Comparison of ENCODE assay signal across 10 cellular contexts in genomic region chr18:11309172-11309571, GRCh38.
A peak's percentile ranks its signal among the peaks of the same experiment; 100 is the strongest.
DNase-seq lines count a peak whose midpoint lies in the region; ATAC-seq and TF ChIP-seq lines count a peak whose summit lies in the region.
"Had no signal": no experiment of that assay in that cellular context is flagged by ENCODE, and none has a peak within 500 bp of the region (broad histone marks: within the 10 kb centered on the region; RNA-seq: fewer than 3 reads in every experiment).

No MANE protein-coding gene starts in this region.

- no peak overlapping the region for H2BK15ac ChIP-seq in mesendoderm (replicated peaks; ENCODE audit: low read depth)

- TF ChIP-seq CTCF in GM12865 (IDR thresholded peaks at IDR 0.05; ENCODE audit: insufficient read depth, low read depth, low read length, missing control alignments) (peak; percentile 41), WERI-Rb-1 (IDR thresholded peaks at IDR 0.05; ENCODE audit: low read depth, low read length) (no peak; the same call in 1 of the 2 replicates)

- no CpG with 5 or more reads among the region's 3 CpGs for WGBS in mesendoderm (ENCODE audit: extremely low coverage, insufficient coverage, low lambda C conversion rate)

- H3K79me1 ChIP-seq in mesendoderm (ENCODE audit: low read length), result no peaks in the 10 kb centered on the region

- peak; percentile 72 for DNase-seq in GM12865 (ENCODE audit: low read depth)
- DNase-seq in KBM-7, result peak; percentile 3
- peak; percentile 23 for DNase-seq in WERI-Rb-1
- peak; percentile 61 for DNase-seq in mesendoderm
- no peak for DNase-seq in NCI-H1694 (lab: John Stamatoyannopoulos, UW)
- no peak for DNase-seq in COLO829 (ENCODE audit: low spot score)
- DNase-seq: NCI-H446; stimulated activated CD4-positive, alpha-beta T cell treated with anti-CD3 and anti-CD28 coated beads, Interleukin-4, amount 100 ng/mL, for 24 hours; tibial artery had no signal

- no peaks in the 10 kb centered on the region for H3K9me3 ChIP-seq in WERI-Rb-1 (ENCODE audit: severe bottlenecking)
- H3K9me3 ChIP-seq: tibial artery had no signal

- no peak overlapping the region for H3K9ac ChIP-seq in mesendoderm (ENCODE audit: low read length)

- H3K27ac ChIP-seq in WERI-Rb-1, result no peak overlapping the region
- H3K27ac ChIP-seq in mesendoderm (ENCODE audit: low read depth, low read length), result no peak overlapping the region
- H3K27ac ChIP-seq: tibial artery had no signal

- no peak overlapping the region for H2AK5ac ChIP-seq in mesendoderm (ENCODE audit: low read length)

- in situ Hi-C loops in KBM-7 (cut with MboI; ENCODE audit: low pct_unique_long_range_greater_than_20kb, low sequenced_read_pairs), result no loop called here

- H3K4me2 ChIP-seq in mesendoderm (ENCODE audit: low read length), result no peak overlapping the region

- H4K5ac ChIP-seq in mesendoderm (ENCODE audit: low read length), result no peak overlapping the region

- no peaks in the 10 kb centered on the region for H3K4me1 ChIP-seq in mesendoderm (ENCODE audit: control insufficient read depth, low read depth, low read length)
- H3K4me1 ChIP-seq: tibial artery had no signal

- no peak overlapping the region for H3K4ac ChIP-seq in mesendoderm (ENCODE audit: low read depth, low read length)

- H3K36me3 ChIP-seq in WERI-Rb-1, result no peaks in the 10 kb centered on the region
- H3K36me3 ChIP-seq in mesendoderm (ENCODE audit: control insufficient read depth, insufficient read depth, low read length), result no peaks in the 10 kb centered on the region
- H3K36me3 ChIP-seq: tibial artery had no signal

- H3K27me3 ChIP-seq in WERI-Rb-1 (ENCODE audit: insufficient read depth, low read depth, severe bottlenecking) (peaks cover 10% of the 10 kb centered on the region), mesendoderm (ENCODE audit: insufficient read depth, low read length, poor library complexity) (no peaks in the 10 kb centered on the region)
- H3K27me3 ChIP-seq: tibial artery had no signal

- H3K4me3 ChIP-seq in GM12865 (ENCODE audit: low read depth, low read length) (no peak overlapping the region), WERI-Rb-1 (ENCODE audit: low read depth, low read length) (no peak overlapping the region), mesendoderm (ENCODE audit: low read length) (no peak overlapping the region)
- H3K4me3 ChIP-seq: tibial artery had no signal

- no peak for ATAC-seq in GM18502 (IDR thresholded peaks at IDR 0.05; ENCODE audit: poor library complexity, unreplicated experiment)

- no peaks in the 10 kb centered on the region for H3K79me2 ChIP-seq in mesendoderm (ENCODE audit: control insufficient read depth, insufficient read depth, low read length)

- H4K8ac ChIP-seq in mesendoderm (ENCODE audit: low read depth, low read length), result no peak overlapping the region

- no peak overlapping the region for H3K56ac ChIP-seq in mesendoderm (ENCODE audit: low read length)

- no peak overlapping the region for H3K23ac ChIP-seq in mesendoderm (ENCODE audit: low read length)

- H2BK5ac ChIP-seq in mesendoderm (ENCODE audit: low read length), result no peak overlapping the region

- no peak overlapping the region for H3K18ac ChIP-seq in mesendoderm (ENCODE audit: low read length)

- no peak overlapping the region for H2BK120ac ChIP-seq in mesendoderm (ENCODE audit: low read depth, low read length)

Comparison
In these comparisons a context has a peak if more than half of its experiments do, and no peak if none do; other contexts are left out.
1. DNase-seq: peak in GM12865 (single experiment), KBM-7 (single experiment), WERI-Rb-1 (single experiment) and mesendoderm (single experiment); none in NCI-H1694 (single experiment) and COLO829 (single experiment).